Comparison of ENCODE assay signal across 6 cellular contexts in the genomic region with DNA sequence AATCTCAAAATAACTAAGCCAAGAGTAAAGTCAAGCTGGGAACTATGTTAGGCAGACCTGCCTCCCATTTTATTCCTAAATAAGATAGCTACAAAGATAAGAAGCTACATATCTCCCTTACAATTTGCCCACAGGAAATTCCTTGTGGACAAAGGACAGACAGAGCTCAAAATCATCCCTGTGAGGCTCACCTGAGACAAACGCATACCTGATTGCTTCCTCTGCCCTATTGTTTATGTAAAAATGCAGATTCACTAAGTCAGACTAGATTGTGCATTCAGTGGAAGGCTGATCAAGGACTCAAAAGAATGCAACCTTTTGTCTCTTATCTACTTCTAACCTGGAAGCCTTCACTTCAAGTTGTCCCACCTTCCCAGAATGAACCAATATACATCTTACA. TPM values are rescaled to one million over a fixed set of nuclear protein-coding genes. Genes with fewer than 3 reads are reported as not detected.
"Had no signal": no experiment of that assay in that cellular context is flagged by ENCODE, and none has a peak within 500 bp of the region (broad histone marks: within the 10 kb centered on the region; RNA-seq: fewer than 3 reads in every experiment).

No MANE protein-coding gene starts in this region.

RNA-seq across cellular contexts. Expression of a gene that starts 56.2 kb away (rescaled TPM):
- total RNA-seq: activated CD4-positive, alpha-beta T cell treated with anti-CD3 and anti-CD28 coated beads for 36 hours; activated CD8-positive, alpha-beta memory T cell treated with anti-CD3 and anti-CD28 coated beads for 36 hours; activated CD8-positive, alpha-beta T cell treated with anti-CD3 and anti-CD28 coated beads, Interleukin-2, amount 10 ng/mL, durations not matched to agents 7 days and 5 days; activated naive CD4-positive, alpha-beta T cell treated with anti-CD3 and anti-CD28 coated beads for 36 hours; dermis microvascular lymphatic vessel endothelial cell; T-helper 17 cell had no signal
